ENCODE assay signal across 38 cellular contexts in genomic region chr19:40220674-40221073, GRCh38. TPM values are rescaled to one million over a fixed set of nuclear protein-coding genes. Genes with fewer than 3 reads are reported as not detected.
"Had no signal": no experiment of that assay in that cellular context is flagged by ENCODE, and none has a peak within 500 bp of the region (broad histone marks: within the 10 kb centered on the region; RNA-seq: fewer than 3 reads in every experiment).

No MANE protein-coding gene starts in this region.

- H3K4me3 Mint-ChIP-seq: activated naive CD4-positive, alpha-beta T cell treated with anti-CD3 and anti-CD28 coated beads for 36 hours; activated naive CD4-positive, alpha-beta T cell treated with anti-CD3 and anti-CD28 coated beads, Interleukin-2, amount 10 ng/mL, durations not matched to agents 7 days and 5 days; activated naive CD4-positive, alpha-beta T cell treated with anti-CD3 and anti-CD28 coated beads, Interleukin-2, amount 50 U/mL, for 24 hours; activated naive CD8-positive, alpha-beta T cell; activated naive CD8-positive, alpha-beta T cell treated with anti-CD3 and anti-CD28 coated beads for 36 hours; activated naive CD8-positive, alpha-beta T cell treated with anti-CD3 and anti-CD28 coated beads, Interleukin-2, amount 10 ng/mL, durations not matched to agents 7 days and 5 days; activated naive CD8-positive, alpha-beta T cell treated with anti-CD3 and anti-CD28 coated beads, Interleukin-2, amount 50 U/mL, for 24 hours; activated T-cell treated with anti-CD3 and anti-CD28 coated beads, Interleukin-2, amount 50 U/mL, for 24 hours; activated T-cell treated with anti-CD3 and anti-CD28 coated beads, Interleukin-2, amount 50 U/mL, for 4 hours; activated T-cell treated with anti-CD3 and anti-CD28 coated beads, Interleukin-2, amount 50 U/mL, for 72 hours; activated T-helper 1 cell treated with anti-CD3 and anti-CD28 coated beads, Interleukin-12 subunit alpha, Interleukin-12 subunit beta, Interleukin-2, Interleukin-4 antibody, amounts not matched to agents 30 ng/mL and 10 ng/mL and 1 ng/mL, durations not matched to agents 14 hours and 24 hours and 36 hours; activated T-helper 17 cell treated with anti-CD3 and anti-CD28 coated beads, Interleukin-2, amount 50 U/mL, for 72 hours; central memory CD8-positive, alpha-beta T cell had no signal

- ATAC-seq: activated naive CD8-positive, alpha-beta T cell treated with anti-CD3 and anti-CD28 coated beads, Interleukin-2, amount 50 U/mL, for 24 hours; body of pancreas had no signal

- FAIRE-seq: astrocyte, bronchial epithelial cell had no signal

- H3K36me3 Mint-ChIP-seq: activated naive CD8-positive, alpha-beta T cell treated with anti-CD3 and anti-CD28 coated beads for 36 hours; activated naive CD8-positive, alpha-beta T cell treated with anti-CD3 and anti-CD28 coated beads, Interleukin-2, amount 10 ng/mL, durations not matched to agents 7 days and 5 days had no signal

- H3K36me3 ChIP-seq: adrenal gland, ascending aorta, brain microvascular endothelial cell, breast epithelium, cardiac muscle cell had no signal

- H3K9me3 Mint-ChIP-seq: activated naive CD4-positive, alpha-beta T cell treated with anti-CD3 and anti-CD28 coated beads for 36 hours had no signal

- H3K27ac ChIP-seq: adrenal gland, ascending aorta, body of pancreas, brain microvascular endothelial cell, breast epithelium, cardiac muscle cell had no signal

- H3K4me3 ChIP-seq: adrenal gland, ascending aorta, body of pancreas, breast epithelium, cardiac muscle cell had no signal

- DNase-seq: activated effector memory CD4-positive, alpha-beta T cell treated with anti-CD3 and anti-CD28 coated beads, Interleukin-2, amount 50 U/mL, for 16 hours; activated effector memory CD4-positive, alpha-beta T cell treated with Interleukin-2 at 50 U/mL for 16 hours; activated gamma-delta T cell; activated gamma-delta T cell treated with Interleukin-2 at 50 U/mL for 16 hours; activated naive CD4-positive, alpha-beta T cell; activated naive CD4-positive, alpha-beta T cell treated with anti-CD3 and anti-CD28 coated beads for 36 hours; activated naive CD4-positive, alpha-beta T cell treated with anti-CD3 and anti-CD28 coated beads, Interleukin-2, amount 10 ng/mL, durations not matched to agents 7 days and 5 days; activated naive CD4-positive, alpha-beta T cell treated with anti-CD3 and anti-CD28 coated beads, Interleukin-2, amount 50 U/mL, for 16 hours; activated naive CD4-positive, alpha-beta T cell treated with Interleukin-2 at 50 U/mL for 16 hours; activated naive CD8-positive, alpha-beta T cell treated with anti-CD3 and anti-CD28 coated beads for 36 hours; activated naive CD8-positive, alpha-beta T cell treated with anti-CD3 and anti-CD28 coated beads, Interleukin-2, amount 10 ng/mL, durations not matched to agents 7 days and 5 days; activated naive CD8-positive, alpha-beta T cell treated with anti-CD3 and anti-CD28 coated beads, Interleukin-2, amount 50 U/mL, for 24 hours; activated T-cell treated with anti-CD3 and anti-CD28 coated beads, Interleukin-2, amount 50 U/mL, for 1 hour; activated T-cell treated with anti-CD3 and anti-CD28 coated beads, Interleukin-2, amount 50 U/mL, for 24 hours; activated T-cell treated with anti-CD3 and anti-CD28 coated beads, Interleukin-2, amount 50 U/mL, for 4 hours; activated T-cell treated with anti-CD3 and anti-CD28 coated beads, Interleukin-2, amount 50 U/mL, for 48 hours; activated T-cell treated with anti-CD3 and anti-CD28 coated beads, Interleukin-2, amount 50 U/mL, for 72 hours; adrenal gland; amniotic stem cell; aorta; body of pancreas; brain microvascular endothelial cell; central memory CD4-positive, alpha-beta T cell; cerebellar nuclear complex had no signal

- H3K9me3 ChIP-seq: adrenal gland, ascending aorta, body of pancreas, breast epithelium had no signal

- H3K27ac Mint-ChIP-seq: activated naive CD4-positive, alpha-beta T cell treated with anti-CD3 and anti-CD28 coated beads for 36 hours; activated naive CD4-positive, alpha-beta T cell treated with anti-CD3 and anti-CD28 coated beads, Interleukin-2, amount 10 ng/mL, durations not matched to agents 7 days and 5 days; activated naive CD4-positive, alpha-beta T cell treated with anti-CD3 and anti-CD28 coated beads, Interleukin-2, amount 50 U/mL, for 72 hours; activated naive CD8-positive, alpha-beta T cell; activated naive CD8-positive, alpha-beta T cell treated with anti-CD3 and anti-CD28 coated beads for 36 hours; activated naive CD8-positive, alpha-beta T cell treated with anti-CD3 and anti-CD28 coated beads, Interleukin-2, amount 10 ng/mL, durations not matched to agents 7 days and 5 days; activated naive CD8-positive, alpha-beta T cell treated with anti-CD3 and anti-CD28 coated beads, Interleukin-2, amount 50 U/mL, for 24 hours; activated T-cell treated with anti-CD3 and anti-CD28 coated beads, Interleukin-2, amount 50 U/mL, for 24 hours; activated T-cell treated with anti-CD3 and anti-CD28 coated beads, Interleukin-2, amount 50 U/mL, for 72 hours; activated T-helper 1 cell treated with anti-CD3 and anti-CD28 coated beads, Interleukin-12 subunit alpha, Interleukin-12 subunit beta, Interleukin-2, Interleukin-4 antibody, amounts not matched to agents 30 ng/mL and 10 ng/mL and 1 ng/mL, durations not matched to agents 14 hours and 24 hours and 36 hours; activated T-helper 17 cell treated with anti-CD3 and anti-CD28 coated beads, Interleukin-2, amount 50 U/mL, for 72 hours; activated T-helper 2 cell treated with anti-CD3 and anti-CD28 coated beads, Interferon-gamma antibody, Interleukin-2, Interleukin-4, amounts not matched to agents 10 μg/mL and 5 μg/mL and 100 μg/mL, durations not matched to agents 14 hours and 24 hours and 36 hours had no signal

- H3K4me1 ChIP-seq: ascending aorta, breast epithelium had no signal

RNA-seq across cellular contexts. Expression of gene TTC9B, which starts 2.5 kb away (rescaled TPM):
- total RNA-seq: activated naive CD4-positive, alpha-beta T cell treated with anti-CD3 and anti-CD28 coated beads for 36 hours; activated naive CD4-positive, alpha-beta T cell treated with anti-CD3 and anti-CD28 coated beads, Interleukin-2, amount 50 U/mL, for 72 hours; activated naive CD8-positive, alpha-beta T cell treated with anti-CD3 and anti-CD28 coated beads for 36 hours; activated naive CD8-positive, alpha-beta T cell treated with anti-CD3 and anti-CD28 coated beads, Interleukin-2, amount 10 ng/mL, durations not matched to agents 7 days and 5 days; activated T-cell treated with anti-CD3 and anti-CD28 coated beads, Interleukin-2, amount 50 U/mL, for 4 hours; activated T-cell treated with anti-CD3 and anti-CD28 coated beads, Interleukin-2, amount 50 U/mL, for 72 hours; activated T-helper 1 cell treated with anti-CD3 and anti-CD28 coated beads, Interleukin-12 subunit alpha, Interleukin-12 subunit beta, Interleukin-2, Interleukin-4 antibody, amounts not matched to agents 30 ng/mL and 10 ng/mL and 1 ng/mL, durations not matched to agents 14 hours and 24 hours and 36 hours; activated T-helper 2 cell treated with anti-CD3 and anti-CD28 coated beads, Interferon-gamma antibody, Interleukin-2, Interleukin-4, amounts not matched to agents 10 μg/mL and 5 μg/mL and 100 μg/mL, durations not matched to agents 14 hours and 24 hours and 36 hours; aorta; ascending aorta; astrocyte; body of pancreas; bronchial epithelial cell; cardiac muscle cell; cardiac septum; chondrocyte had no signal

RNA-seq across cellular contexts. Expression of gene CCNP, which starts 5.8 kb away (rescaled TPM):
- total RNA-seq: activated naive CD4-positive, alpha-beta T cell treated with anti-CD3 and anti-CD28 coated beads for 36 hours; activated naive CD8-positive, alpha-beta T cell treated with anti-CD3 and anti-CD28 coated beads for 36 hours; activated T-helper 1 cell treated with anti-CD3 and anti-CD28 coated beads, Interleukin-12 subunit alpha, Interleukin-12 subunit beta, Interleukin-2, Interleukin-4 antibody, amounts not matched to agents 30 ng/mL and 10 ng/mL and 1 ng/mL, durations not matched to agents 14 hours and 24 hours and 36 hours; ascending aorta; body of pancreas; bronchial epithelial cell had no signal
